ENCODE assay signal across 16 cellular contexts in genomic region chr20:5710551-5710950, GRCh38. TPM values are rescaled to one million over a fixed set of nuclear protein-coding genes. Genes with fewer than 3 reads are reported as not detected.
A peak's percentile ranks its signal among the peaks of the same experiment; 100 is the strongest.
DNase-seq lines count a peak whose midpoint lies in the region; ATAC-seq and TF ChIP-seq lines count a peak whose summit lies in the region.
"Had no signal": no experiment of that assay in that cellular context is flagged by ENCODE, and none has a peak within 500 bp of the region (broad histone marks: within the 10 kb centered on the region; RNA-seq: fewer than 3 reads in every experiment).

No MANE protein-coding gene starts in this region.

- no peak overlapping the region for H3K56ac ChIP-seq in mesendoderm (ENCODE audit: low read length)

- H3K36me3 Mint-ChIP-seq in endothelial cell (ENCODE audit: low read depth, unreplicated experiment), result no peaks in the 10 kb centered on the region
- H3K36me3 Mint-ChIP-seq: CD4-positive, alpha-beta memory T cell had no signal

- H3K27me3 Mint-ChIP-seq in endothelial cell (ENCODE audit: unreplicated experiment), result peaks cover 2% of the 10 kb centered on the region

- H2BK5ac ChIP-seq in mesendoderm (ENCODE audit: low read length), result no peak overlapping the region

- H3K36me3 ChIP-seq in left ventricle myocardium inferior (no peaks in the 10 kb centered on the region), mesendoderm (ENCODE audit: control insufficient read depth, insufficient read depth, low read length) (no peaks in the 10 kb centered on the region)

- no CpG with 5 or more reads among the region's 3 CpGs for WGBS in mesendoderm (ENCODE audit: extremely low coverage, insufficient coverage, low lambda C conversion rate)

- H3K4me3 ChIP-seq in left ventricle myocardium inferior (no peak overlapping the region), mesendoderm (ENCODE audit: low read length) (no peak overlapping the region)
- H3K4me3 ChIP-seq: GM23338 had no signal

- H3K4ac ChIP-seq in mesendoderm (ENCODE audit: low read depth, low read length), result no peak overlapping the region

- H3K9me3 ChIP-seq in left ventricle myocardium inferior (replicated peaks), result peaks cover 5% of the 10 kb centered on the region

- DNase-seq in left ventricle myocardium inferior (no peak), left cardiac atrium (no peak), NCI-H2227 (lab: John Stamatoyannopoulos, UW; ENCODE audit: unreplicated experiment) (peak; percentile 67), NCI-H2227 treated with DMSO at 0.1 percent for 48 hours (lab: John Stamatoyannopoulos, UW) (peak; percentile 86), endothelial cell (ENCODE audit: low spot score) (no peak), mesendoderm (no peak)
- DNase-seq: C1 segment of cervical spinal cord; Calu3; CD4-positive, alpha-beta memory T cell; COR-L47; DMS53; DMS79 treated with DMSO at 0.1 percent for 48 hours; GF-D8; H9 had no signal

- H3K79me1 ChIP-seq in mesendoderm (ENCODE audit: low read length), result no peaks in the 10 kb centered on the region

- no peak for ATAC-seq in left cardiac atrium
- ATAC-seq: GM23338, HCT116 had no signal

- H3K27ac Mint-ChIP-seq in endothelial cell (ENCODE audit: unreplicated experiment), result peak overlapping the region; percentile 30
- H3K27ac Mint-ChIP-seq: GM23338, H9 had no signal

- H2BK15ac ChIP-seq in mesendoderm (replicated peaks; ENCODE audit: low read depth), result no peak overlapping the region

- no peak overlapping the region for H2AK5ac ChIP-seq in mesendoderm (ENCODE audit: low read length)

- H3K79me2 ChIP-seq in mesendoderm (ENCODE audit: control insufficient read depth, insufficient read depth, low read length), result no peaks in the 10 kb centered on the region

- H2BK120ac ChIP-seq in mesendoderm (ENCODE audit: low read depth, low read length), result no peak overlapping the region

- H3K9ac ChIP-seq in mesendoderm (ENCODE audit: low read length), result no peak overlapping the region

- no peak overlapping the region for H3K4me2 ChIP-seq in mesendoderm (ENCODE audit: low read length)
- H3K4me2 ChIP-seq: GM23338 had no signal

- H4K8ac ChIP-seq in mesendoderm (ENCODE audit: low read depth, low read length), result no peak overlapping the region

- H3K27ac ChIP-seq in left ventricle myocardium inferior (replicated peaks) (peak overlapping the region; percentile 47), mesendoderm (ENCODE audit: low read depth, low read length) (no peak overlapping the region)

- H4K5ac ChIP-seq in mesendoderm (ENCODE audit: low read length), result no peak overlapping the region

- H3K23ac ChIP-seq in mesendoderm (ENCODE audit: low read length), result no peak overlapping the region

- H3K9me3 Mint-ChIP-seq in endothelial cell (ENCODE audit: unreplicated experiment), result no peaks in the 10 kb centered on the region
- H3K9me3 Mint-ChIP-seq: GM23338, H9 had no signal

- no peak overlapping the region for H3K4me3 Mint-ChIP-seq in endothelial cell (ENCODE audit: unreplicated experiment)
- H3K4me3 Mint-ChIP-seq: CD4-positive, alpha-beta memory T cell; GM23338; H9 had no signal

- intact Hi-C loops in left ventricle myocardium inferior (cut with micrococcal nuclease), result no loop called here
- intact Hi-C loops in left cardiac atrium (cut with DNase I), result no loop called here

- no peak overlapping the region for H3K18ac ChIP-seq in mesendoderm (ENCODE audit: low read length)

- no peaks in the 10 kb centered on the region for H3K27me3 ChIP-seq in left ventricle myocardium inferior (ENCODE audit: low read depth)
- H3K27me3 ChIP-seq in mesendoderm (ENCODE audit: insufficient read depth, low read length, poor library complexity), result no peaks in the 10 kb centered on the region

- TF ChIP-seq CTCF in left ventricle myocardium inferior (IDR thresholded peaks at IDR 0.05; ENCODE audit: borderline replicate concordance), result no peak
- no peak for TF ChIP-seq CTCF in endothelial cell (IDR thresholded peaks at IDR 0.05; ENCODE audit: unreplicated experiment)

- peaks cover 28% of the 10 kb centered on the region for H3K4me1 ChIP-seq in left ventricle myocardium inferior
- H3K4me1 ChIP-seq in mesendoderm (ENCODE audit: control insufficient read depth, low read depth, low read length), result no peaks in the 10 kb centered on the region

- peaks cover 21% of the 10 kb centered on the region for H3K4me1 Mint-ChIP-seq in endothelial cell (ENCODE audit: unreplicated experiment)

RNA-seq across cellular contexts. Expression of gene SHLD1, which starts 39.6 kb away (rescaled TPM):
- total RNA-seq in left ventricle myocardium inferior (5.7 TPM), left cardiac atrium (1 to 10 TPM; 8.9 to 9.3 TPM), endothelial cell (ENCODE audit: unreplicated experiment) (7.1 TPM)
- 5.4 TPM for polyA plus RNA-seq in mesendoderm (2013, experiment 1 of 2)
- 6.0 TPM for polyA plus RNA-seq in mesendoderm (2013, experiment 2 of 2)

Comparison
In these comparisons a context has a peak if more than half of its experiments do, and no peak if none do; other contexts are left out.
1. DNase-seq: peak in NCI-H2227 (single experiment) and NCI-H2227 treated with DMSO at 0.1 percent for 48 hours (single experiment); none in left ventricle myocardium inferior (single experiment), left cardiac atrium (single experiment), endothelial cell (single experiment) and mesendoderm (single experiment).